ENCODE assay signal across 8 cellular contexts in the genomic region with DNA sequence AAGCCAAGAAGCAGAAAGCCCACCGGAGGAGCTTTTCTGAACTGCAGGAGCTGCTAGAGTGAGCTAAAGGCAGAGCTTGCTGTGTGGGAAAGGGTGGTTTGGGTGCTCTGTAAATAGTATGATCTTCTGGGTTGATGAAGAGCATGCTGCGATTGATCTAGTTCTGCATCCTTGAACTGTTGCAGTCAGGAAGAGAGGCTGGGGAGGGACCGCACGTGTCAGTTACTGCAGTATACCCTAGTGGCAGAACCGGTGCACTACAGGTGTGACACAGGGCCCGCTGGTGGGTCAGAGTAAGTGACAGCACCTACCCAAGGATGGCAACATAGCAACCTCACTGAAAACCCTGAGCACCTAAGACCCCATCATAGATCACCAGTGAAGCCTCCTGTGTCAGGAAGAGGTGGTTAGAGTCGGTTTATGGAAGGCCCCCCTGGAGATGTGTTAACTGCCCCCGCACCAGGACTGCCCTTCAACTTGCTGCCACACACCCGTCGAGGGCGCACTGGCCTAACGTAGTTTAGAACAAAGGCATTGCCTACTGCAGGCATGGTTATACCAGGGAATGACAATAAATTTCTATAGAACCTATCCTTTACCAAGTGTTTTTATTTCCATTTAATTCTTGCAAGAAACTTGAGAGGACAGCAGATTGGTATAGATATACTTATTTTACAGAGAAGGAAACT.
DNase-seq lines count a peak whose midpoint lies in the region; FAIRE-seq and TF ChIP-seq lines count a peak whose summit lies in the region.

No MANE protein-coding gene starts in this region.

- no peak overlapping the region for H3K9ac ChIP-seq in keratinocyte (ENCODE audit: control insufficient read depth, extremely low read depth, insufficient read depth, low read length)

- dilution Hi-C loops in keratinocyte (cut with MboI; ENCODE audit: extremely low pct_ligation_motif_present, low sequenced_read_pairs) = no loop called here

- peak overlapping the region; percentile 73 for H2AFZ ChIP-seq in keratinocyte (ENCODE audit: control insufficient read depth, low read length)

- no peaks in the 10 kb centered on the region for H3F3A ChIP-seq in DOHH2 (ENCODE audit: control insufficient read depth, insufficient read depth)

- no peak overlapping the region for H3K4me2 ChIP-seq in DOHH2 (ENCODE audit: low read length)
- H3K4me2 ChIP-seq in keratinocyte (ENCODE audit: control insufficient read depth, extremely low read depth, insufficient read depth, low read depth, low read length) = peak overlapping the region; percentile 2

- H3K79me2 ChIP-seq in DOHH2 (ENCODE audit: control insufficient read depth, low read length) (no peaks in the 10 kb centered on the region), keratinocyte (ENCODE audit: control insufficient read depth, insufficient read depth, low read length) (no peaks in the 10 kb centered on the region)

- no peak overlapping the region for H3K27ac ChIP-seq in DOHH2 (ENCODE audit: low read depth, low read length)
- no peak overlapping the region for H3K27ac ChIP-seq in keratinocyte (ENCODE audit: control insufficient read depth, insufficient read depth, low read length)

- TF ChIP-seq CTCF in DOHH2 (IDR thresholded peaks at IDR 0.05; ENCODE audit: low read depth, low read length, poor library complexity, severe bottlenecking) (peak; percentile 88), keratinocyte (optimal IDR thresholded peaks at IDR 0.05 in 1 of 3, IDR thresholded peaks at IDR 0.05 in 1 of 3, conservative IDR thresholded peaks at IDR 0.05 in 1 of 3; ENCODE audit: extremely low read depth in 1 of 3, insufficient read depth in 2 of 3, low read length in 3 of 3) (peak; percentile 52 to 74 (median 62))

- DNase-seq in H54 (ENCODE audit: insufficient read length, low spot score) (peak; percentile 21), NCI-H82 treated with DMSO at 0.1 percent for 48 hours (lab: John Stamatoyannopoulos, UW; ENCODE audit: unreplicated experiment) (peak; percentile 93), keratinocyte (ENCODE audit: low read depth, low spot score) (no peak), cerebellar nuclear complex (lab: John Stamatoyannopoulos, UW) (no peak), H4 (ENCODE audit: low spot score) (no peak)
- peak; percentile 61 for DNase-seq in activated T-cell treated with anti-CD3 and anti-CD28 coated beads, Interleukin-2, amount 50 U/mL, for 1 hour
- peak; percentile 12 to 28 for DNase-seq in stimulated activated CD8-positive, alpha-beta memory T cell treated with anti-CD3 and anti-CD28 coated beads, Interleukin-4, amount 100 ng/mL, for 4 hours (ENCODE audit: low read depth in 2 of 2, low spot score in 1 of 2)

- no peaks in the 10 kb centered on the region for H3K9me1 ChIP-seq in keratinocyte (ENCODE audit: control insufficient read depth, extremely low read depth, insufficient read depth, low read length)

- H3K27me3 ChIP-seq in DOHH2 (ENCODE audit: control insufficient read depth, low read length) (peaks cover 32% of the 10 kb centered on the region), keratinocyte (ENCODE audit: control insufficient read depth, extremely low read depth, insufficient read depth, low read length) (peaks cover 7% of the 10 kb centered on the region)

- H3K36me3 ChIP-seq in DOHH2 (ENCODE audit: control insufficient read depth, low read length) = no peaks in the 10 kb centered on the region
- H3K36me3 ChIP-seq in keratinocyte (ENCODE audit: control insufficient read depth in 2 of 2, extremely low read depth in 1 of 2, insufficient read depth in 2 of 2, low read length in 2 of 2) = no peaks in the 10 kb centered on the region

- H3K9me3 ChIP-seq in DOHH2 (ENCODE audit: control insufficient read depth, insufficient read depth, low read length) = no peaks in the 10 kb centered on the region
- no peaks in the 10 kb centered on the region for H3K9me3 ChIP-seq in keratinocyte (ENCODE audit: control insufficient read depth, low read depth, low read length)

- no peak for TF ChIP-seq POLR2A in H54 (IDR thresholded peaks at IDR 0.05; ENCODE audit: low read depth, low read length)

- H3K9me2 ChIP-seq in DOHH2 (replicated peaks; ENCODE audit: control insufficient read depth, low read length) = no peaks in the 10 kb centered on the region

- H4K20me1 ChIP-seq in DOHH2 (ENCODE audit: control insufficient read depth, insufficient read depth, low read depth, low read length) (no peaks in the 10 kb centered on the region), keratinocyte (ENCODE audit: control insufficient read depth, extremely low read depth, insufficient read depth, low read length) (no peaks in the 10 kb centered on the region)

- no peaks in the 10 kb centered on the region for H3K4me1 ChIP-seq in DOHH2 (ENCODE audit: control insufficient read depth, low read length)
- no peaks in the 10 kb centered on the region for H3K4me1 ChIP-seq in keratinocyte (ENCODE audit: control insufficient read depth, extremely low read depth, insufficient read depth, low read length)

- FAIRE-seq in H54 (lab: Jason Lieb, UNC) = no peak
- FAIRE-seq in keratinocyte (lab: Jason Lieb, UNC) = peak; percentile 69

- H3K4me3 ChIP-seq in DOHH2 (ENCODE audit: low read length) = no peak overlapping the region
- no peak overlapping the region for H3K4me3 ChIP-seq in keratinocyte (ENCODE audit: control insufficient read depth in 2 of 3, extremely low read depth in 1 of 3, insufficient read depth in 2 of 3, low read depth in 1 of 3, low read length in 3 of 3)

Comparison
In these comparisons a context has a peak if more than half of its experiments do, and no peak if none do; other contexts are left out.
1. DNase-seq: peak in H54 (single experiment), NCI-H82 treated with DMSO at 0.1 percent for 48 hours (single experiment), activated T-cell treated with anti-CD3 and anti-CD28 coated beads, Interleukin-2, amount 50 U/mL, for 1 hour (single experiment) and stimulated activated CD8-positive, alpha-beta memory T cell treated with anti-CD3 and anti-CD28 coated beads, Interleukin-4, amount 100 ng/mL, for 4 hours (2 of 2); none in keratinocyte (single experiment), cerebellar nuclear complex (0 of 2) and H4 (single experiment).